8 cellular contexts compared by ENCODE assay signal in genomic region chr5:174951151-174951780, GRCh38.
DNase-seq lines count a peak whose midpoint lies in the region; ATAC-seq and TF ChIP-seq lines count a peak whose summit lies in the region.

No MANE protein-coding gene starts in this region.

- POLR2A ChIA-PET in activated CD4-positive, alpha-beta memory T cell treated with anti-CD3 and anti-CD28 coated beads for 36 hours (lab: Charles Lee) = no interaction called here

- peaks cover 9% of the 10 kb centered on the region for H3K27me3 Mint-ChIP-seq in activated CD4-positive, alpha-beta memory T cell treated with anti-CD3 and anti-CD28 coated beads for 36 hours
- H3K27me3 Mint-ChIP-seq in endodermal cell (ENCODE audit: insufficient read depth) = peaks cover 2% of the 10 kb centered on the region

- no peak overlapping the region for H3K4me3 ChIP-seq in endodermal cell (ENCODE audit: low read length)

- H3K4me1 Mint-ChIP-seq in activated CD4-positive, alpha-beta memory T cell treated with anti-CD3 and anti-CD28 coated beads for 36 hours (ENCODE audit: low read depth) = peaks cover 7% of the 10 kb centered on the region
- no peaks in the 10 kb centered on the region for H3K4me1 Mint-ChIP-seq in endodermal cell

- WGBS in endodermal cell (ENCODE audit: insufficient coverage in 1 of 2, insufficient read length in 1 of 2), 2 experiments = 0 to 48% methylated on average over 1 to 5 of the region's 5 CpGs

- H3K27ac ChIP-seq in endodermal cell (ENCODE audit: low read depth, low read length) = no peak overlapping the region

- peak in 5 of 6 experiments; percentile 5 to 56 (median 27) for DNase-seq in stimulated activated naive CD4-positive, alpha-beta T cell (lab: John Stamatoyannopoulos, UW)
- no peak for DNase-seq in stimulated activated naive CD4-positive, alpha-beta T cell treated with Interleukin-2 at 50 U/mL for 16 hours (lab: John Stamatoyannopoulos, UW)
- DNase-seq in NCI-H524 treated with DMSO at 0.1 percent for 48 hours (lab: John Stamatoyannopoulos, UW) (peak; percentile 44), endodermal cell (peak; percentile 89), middle frontal gyrus (ENCODE audit: extremely low spot score, low spot score) (peak; percentile 82)
- DNase-seq in activated CD4-positive, alpha-beta memory T cell treated with anti-CD3 and anti-CD28 coated beads for 36 hours = peak; percentile 71
- peak; percentile 9 for DNase-seq in stimulated activated CD8-positive, alpha-beta memory T cell treated with anti-CD3 and anti-CD28 coated beads, Interleukin-7, amount 100 ng/mL, for 24 hours (ENCODE audit: low read depth)

- intact Hi-C loops in activated CD4-positive, alpha-beta memory T cell treated with anti-CD3 and anti-CD28 coated beads for 36 hours (cut with micrococcal nuclease) = loop anchor here (1.0 to 5.0 kb wide), 3 partner anchors 106 to 616 kb away; partner anchors contain the start of gene DRD1

- no peak overlapping the region for H3K4me3 Mint-ChIP-seq in activated CD4-positive, alpha-beta memory T cell treated with anti-CD3 and anti-CD28 coated beads for 36 hours
- no peak overlapping the region for H3K4me3 Mint-ChIP-seq in endodermal cell

- H3K36me3 ChIP-seq in endodermal cell (ENCODE audit: control insufficient read depth, insufficient read depth, low read length) = no peaks in the 10 kb centered on the region

- no peak overlapping the region for H3K9ac ChIP-seq in endodermal cell (ENCODE audit: extremely low read depth, low read length, poor library complexity, severe bottlenecking)

- no peak overlapping the region for H3K27ac Mint-ChIP-seq in activated CD4-positive, alpha-beta memory T cell treated with anti-CD3 and anti-CD28 coated beads for 36 hours
- H3K27ac Mint-ChIP-seq in endodermal cell = no peak overlapping the region

- H3K27me3 ChIP-seq in endodermal cell (ENCODE audit: control insufficient read depth, insufficient read depth, low read length, poor library complexity, severe bottlenecking) = no peaks in the 10 kb centered on the region

- H3K4me1 ChIP-seq in endodermal cell (ENCODE audit: control insufficient read depth, insufficient read depth, low read length) = no peaks in the 10 kb centered on the region

- no peaks in the 10 kb centered on the region for H3K9me3 Mint-ChIP-seq in activated CD4-positive, alpha-beta memory T cell treated with anti-CD3 and anti-CD28 coated beads for 36 hours
- H3K9me3 Mint-ChIP-seq in endodermal cell = no peaks in the 10 kb centered on the region

- no peaks in the 10 kb centered on the region for H3K36me3 Mint-ChIP-seq in activated CD4-positive, alpha-beta memory T cell treated with anti-CD3 and anti-CD28 coated beads for 36 hours
- no peaks in the 10 kb centered on the region for H3K36me3 Mint-ChIP-seq in endodermal cell (ENCODE audit: low read depth)

- CTCF ChIA-PET in activated CD4-positive, alpha-beta memory T cell treated with anti-CD3 and anti-CD28 coated beads for 36 hours (lab: Charles Lee) = interaction anchor here (0.6 to 2.8 kb wide), 13 partner anchors 13 to 516 kb away, joined by 3 to 26 read pairs (median 3); partner anchors contain the start of gene DRD1

- ATAC-seq in HG03378 (IDR thresholded peaks at IDR 0.05; ENCODE audit: unreplicated experiment) = peak; percentile 61

- no peaks in the 10 kb centered on the region for H3K9me3 ChIP-seq in endodermal cell (ENCODE audit: control insufficient read depth, low read length)

- peak; percentile 95 for TF ChIP-seq CTCF in endodermal cell (conservative IDR thresholded peaks at IDR 0.05)
